In genomic region chr1:181043025-181043880, GRCh38 we compare ENCODE assay signal across 9 cellular contexts. TPM values are rescaled to one million over a fixed set of nuclear protein-coding genes. Genes with fewer than 3 reads are reported as not detected.
DNase-seq lines count a peak whose midpoint lies in the region; ATAC-seq, FAIRE-seq and TF ChIP-seq lines count a peak whose summit lies in the region.
"Had no signal": no experiment of that assay in that cellular context is flagged by ENCODE, and none has a peak within 500 bp of the region (broad histone marks: within the 10 kb centered on the region; RNA-seq: fewer than 3 reads in every experiment).

No MANE protein-coding gene starts in this region.

- WGBS in thyroid gland, 2 donors: 62 to 67% methylated on average over 5 of the region's 5 CpGs

- H3K36me3 ChIP-seq in thyroid gland (no peaks in the 10 kb centered on the region), kidney (ENCODE audit: control insufficient read depth in 1 of 2, insufficient read depth in 2 of 2, low read length in 2 of 2) (no peaks in the 10 kb centered on the region)

- no peaks in the 10 kb centered on the region for H3K27me3 Mint-ChIP-seq in activated T-cell treated with anti-CD3 and anti-CD28 coated beads, Interleukin-2, amount 50 U/mL, for 72 hours (ENCODE audit: low read depth)
- H3K27me3 Mint-ChIP-seq in activated T-cell treated with anti-CD3 and anti-CD28 coated beads, Interleukin-2, amount 50 U/mL, for 4 hours (ENCODE audit: low read depth): no peaks in the 10 kb centered on the region
- no peaks in the 10 kb centered on the region for H3K27me3 Mint-ChIP-seq in dendritic cell treated with granulocyte-macrophage colony-stimulating factor and Interleukin-4, amounts not matched to agents 40 ng/mL and 50 ng/mL, for 4 days

- peak in 1 of 2 donors; percentile 12 for ATAC-seq in activated T-cell treated with anti-CD3 and anti-CD28 coated beads, Interleukin-2, amount 50 U/mL, for 72 hours (replicated peaks in 1 of 2)
- ATAC-seq in activated T-cell treated with anti-CD3 and anti-CD28 coated beads, Interleukin-2, amount 50 U/mL, for 4 hours: no peak

- peaks cover 62% of the 10 kb centered on the region for H3K4me1 Mint-ChIP-seq in activated T-cell treated with anti-CD3 and anti-CD28 coated beads, Interleukin-2, amount 50 U/mL, for 72 hours (ENCODE audit: low read depth)
- H3K4me1 Mint-ChIP-seq in activated T-cell treated with anti-CD3 and anti-CD28 coated beads, Interleukin-2, amount 50 U/mL, for 4 hours (ENCODE audit: low read depth): peaks cover 45% of the 10 kb centered on the region
- peaks cover 61% of the 10 kb centered on the region for H3K4me1 Mint-ChIP-seq in dendritic cell treated with granulocyte-macrophage colony-stimulating factor and Interleukin-4, amounts not matched to agents 40 ng/mL and 50 ng/mL, for 4 days (ENCODE audit: low read depth)

- no peaks in the 10 kb centered on the region for H3K9me3 Mint-ChIP-seq in activated T-cell treated with anti-CD3 and anti-CD28 coated beads, Interleukin-2, amount 50 U/mL, for 72 hours
- no peaks in the 10 kb centered on the region for H3K9me3 Mint-ChIP-seq in activated T-cell treated with anti-CD3 and anti-CD28 coated beads, Interleukin-2, amount 50 U/mL, for 4 hours
- no peaks in the 10 kb centered on the region for H3K9me3 Mint-ChIP-seq in dendritic cell treated with granulocyte-macrophage colony-stimulating factor and Interleukin-4, amounts not matched to agents 40 ng/mL and 50 ng/mL, for 4 days

- intact Hi-C loops in dendritic cell treated with granulocyte-macrophage colony-stimulating factor and Interleukin-4, amounts not matched to agents 40 ng/mL and 50 ng/mL, for 4 days (cut with micrococcal nuclease): no loop called here
- intact Hi-C loops in thyroid gland (cut with DNase I): no loop called here
- intact Hi-C loops in kidney (cut with DNase I): no loop called here

- H3K36me3 Mint-ChIP-seq in activated T-cell treated with anti-CD3 and anti-CD28 coated beads, Interleukin-2, amount 50 U/mL, for 72 hours (ENCODE audit: insufficient read depth in 2 of 2): peaks cover 7 to 22% of the 10 kb centered on the region in 2 donors
- H3K36me3 Mint-ChIP-seq in activated T-cell treated with anti-CD3 and anti-CD28 coated beads, Interleukin-2, amount 50 U/mL, for 4 hours (ENCODE audit: insufficient read depth): peaks cover 27% of the 10 kb centered on the region
- peaks cover 68% of the 10 kb centered on the region for H3K36me3 Mint-ChIP-seq in dendritic cell treated with granulocyte-macrophage colony-stimulating factor and Interleukin-4, amounts not matched to agents 40 ng/mL and 50 ng/mL, for 4 days (ENCODE audit: low read depth)

- peak overlapping the region; percentile 24 to 77 (median 73) for H3K27ac ChIP-seq in thyroid gland
- no peak overlapping the region for H3K27ac ChIP-seq in kidney (ENCODE audit: low read depth in 2 of 2, low read length in 2 of 2)

- TF ChIP-seq POLR2A in thyroid gland (IDR thresholded peaks at IDR 0.05): no peak

- DNase-seq in activated T-cell treated with anti-CD3 and anti-CD28 coated beads, Interleukin-2, amount 50 U/mL, for 72 hours: peak; percentile 15 to 27
- no peak for DNase-seq in activated T-cell treated with anti-CD3 and anti-CD28 coated beads, Interleukin-2, amount 50 U/mL, for 4 hours
- DNase-seq in NCI-H510A (lab: John Stamatoyannopoulos, UW): peak; percentile 77
- peak; percentile 25 to 43 for DNase-seq in thyroid gland
- no peak for DNase-seq in effector CD8-positive, alpha-beta T cell (lab: John Stamatoyannopoulos, UW)
- no peak for DNase-seq in amygdala (lab: John Stamatoyannopoulos, UW)
- DNase-seq in kidney: no peak
- DNase-seq: DND-41 had no signal

- H3K4me3 ChIP-seq in thyroid gland (replicated peaks in 1 of 3) (no peak overlapping the region), kidney (ENCODE audit: low read length in 2 of 2) (no peak overlapping the region)

- no peaks in the 10 kb centered on the region for H3K27me3 ChIP-seq in thyroid gland

- peaks cover 19 to 26% of the 10 kb centered on the region in 2 donors for H3K4me1 ChIP-seq in thyroid gland
- H3K4me1 ChIP-seq in kidney (ENCODE audit: control insufficient read depth in 1 of 2, insufficient read depth in 1 of 2, low read depth in 1 of 2, low read length in 2 of 2): no peaks in the 10 kb centered on the region

- peak overlapping the region; percentile 65 to 72 for H3K4me3 Mint-ChIP-seq in activated T-cell treated with anti-CD3 and anti-CD28 coated beads, Interleukin-2, amount 50 U/mL, for 72 hours
- H3K4me3 Mint-ChIP-seq in activated T-cell treated with anti-CD3 and anti-CD28 coated beads, Interleukin-2, amount 50 U/mL, for 4 hours: no peak overlapping the region
- H3K4me3 Mint-ChIP-seq in dendritic cell treated with granulocyte-macrophage colony-stimulating factor and Interleukin-4, amounts not matched to agents 40 ng/mL and 50 ng/mL, for 4 days: no peak overlapping the region

- TF ChIP-seq CTCF in thyroid gland (IDR thresholded peaks at IDR 0.05) (no peak), kidney (IDR thresholded peaks at IDR 0.05; ENCODE audit: borderline replicate concordance, extremely low read depth, insufficient read depth) (no peak)

- FAIRE-seq in kidney (lab: Jason Lieb, UNC): no peak

- no peak overlapping the region for H3K9ac ChIP-seq in kidney (ENCODE audit: low read length in 2 of 2)

- H3K9me3 ChIP-seq in thyroid gland: no peaks in the 10 kb centered on the region
- H3K9me3 ChIP-seq in kidney (ENCODE audit: control insufficient read depth in 1 of 2, low read length in 2 of 2): no peaks in the 10 kb centered on the region

- peak overlapping the region; percentile 83 for H3K27ac Mint-ChIP-seq in activated T-cell treated with anti-CD3 and anti-CD28 coated beads, Interleukin-2, amount 50 U/mL, for 72 hours
- peak overlapping the region; percentile 72 for H3K27ac Mint-ChIP-seq in dendritic cell treated with granulocyte-macrophage colony-stimulating factor and Interleukin-4, amounts not matched to agents 40 ng/mL and 50 ng/mL, for 4 days

RNA-seq across cellular contexts. Expression of gene MR1, which starts 9.5 kb away (rescaled TPM):
- total RNA-seq in activated T-cell treated with anti-CD3 and anti-CD28 coated beads, Interleukin-2, amount 50 U/mL, for 72 hours: 10 to 100 TPM; 48.9 to 49.9 TPM
- total RNA-seq in activated T-cell treated with anti-CD3 and anti-CD28 coated beads, Interleukin-2, amount 50 U/mL, for 4 hours: 10 to 100 TPM in 1 of 3 donors, 1 to 10 TPM in 2; 6.5 to 10.7 (median 8.3) TPM
- total RNA-seq in thyroid gland: 10 to 100 TPM; 21.9 to 32.2 (median 25.2) TPM
- 29.3 TPM for total RNA-seq in kidney
- polyA plus RNA-seq in kidney (ENCODE audit: insufficient read depth, low read depth, low replicate concordance): 15.2 TPM

RNA-seq across cellular contexts. Expression of gene STX6, which starts 20.6 kb away (rescaled TPM):
- total RNA-seq in activated T-cell treated with anti-CD3 and anti-CD28 coated beads, Interleukin-2, amount 50 U/mL, for 72 hours: 10 to 100 TPM; 20.9 to 21.5 TPM
- 10 to 100 TPM; 26.9 to 27.6 (median 27.0) TPM for total RNA-seq in activated T-cell treated with anti-CD3 and anti-CD28 coated beads, Interleukin-2, amount 50 U/mL, for 4 hours
- 10 to 100 TPM; 26.9 to 47.7 (median 37.8) TPM for total RNA-seq in thyroid gland
- 18.3 TPM for total RNA-seq in kidney
- polyA plus RNA-seq in kidney (ENCODE audit: insufficient read depth, low read depth, low replicate concordance): 9.7 TPM

RNA-seq across cellular contexts. Expression of gene IER5, which starts 45.2 kb away (rescaled TPM):
- total RNA-seq in activated T-cell treated with anti-CD3 and anti-CD28 coated beads, Interleukin-2, amount 50 U/mL, for 72 hours: 10 to 100 TPM; 71.8 to 72.2 TPM
- total RNA-seq in activated T-cell treated with anti-CD3 and anti-CD28 coated beads, Interleukin-2, amount 50 U/mL, for 4 hours: 10 to 100 TPM; 43.6 to 58.9 (median 54.9) TPM
- total RNA-seq in thyroid gland (1 to 10 TPM; 7.2 to 7.8 (median 7.6) TPM), kidney (11.0 TPM)
- polyA plus RNA-seq in kidney (ENCODE audit: insufficient read depth, low read depth, low replicate concordance): 3.9 TPM

Comparison
In these comparisons a context has a peak if more than half of its experiments do, and no peak if none do; other contexts are left out.
1. DNase-seq: peak in activated T-cell treated with anti-CD3 and anti-CD28 coated beads, Interleukin-2, amount 50 U/mL, for 72 hours (2 of 2), NCI-H510A (single experiment) and thyroid gland (2 of 2); none in activated T-cell treated with anti-CD3 and anti-CD28 coated beads, Interleukin-2, amount 50 U/mL, for 4 hours (single experiment), effector CD8-positive, alpha-beta T cell (single experiment), amygdala (0 of 56) and kidney (single experiment).
2. H3K4me3 Mint-ChIP-seq: peak in activated T-cell treated with anti-CD3 and anti-CD28 coated beads, Interleukin-2, amount 50 U/mL, for 72 hours (2 of 2); none in activated T-cell treated with anti-CD3 and anti-CD28 coated beads, Interleukin-2, amount 50 U/mL, for 4 hours (single experiment) and dendritic cell treated with granulocyte-macrophage colony-stimulating factor and Interleukin-4, amounts not matched to agents 40 ng/mL and 50 ng/mL, for 4 days (single experiment).
3. H3K27ac ChIP-seq: peak in thyroid gland (3 of 3); none in kidney (0 of 2).